In the genomic region with DNA sequence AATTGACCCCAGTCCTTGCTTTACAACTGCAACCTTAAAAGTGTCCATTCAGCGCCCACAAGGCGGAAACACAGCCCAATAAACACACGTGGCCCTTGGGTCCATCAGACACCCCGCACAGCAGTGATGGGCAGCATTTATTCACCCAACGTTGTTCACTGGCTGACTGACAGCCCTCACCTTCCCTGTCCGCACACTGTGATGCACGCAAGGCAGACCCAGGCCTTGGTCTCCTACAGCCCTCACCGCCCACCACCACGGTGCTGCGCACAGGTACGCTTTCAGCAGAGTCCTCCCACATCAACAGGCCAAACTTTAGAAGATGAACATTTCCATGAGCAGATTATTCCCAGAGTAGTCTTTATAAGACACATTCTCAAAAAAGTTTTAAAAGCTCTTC, we compare ENCODE assay signal across 22 cellular contexts. TPM values are rescaled to one million over a fixed set of nuclear protein-coding genes. Genes with fewer than 3 reads are reported as not detected.
DNase-seq lines count a peak whose midpoint lies in the region; ATAC-seq, FAIRE-seq and TF ChIP-seq lines count a peak whose summit lies in the region.
"Had no signal": no experiment of that assay in that cellular context is flagged by ENCODE, and none has a peak within 500 bp of the region (broad histone marks: within the 10 kb centered on the region; RNA-seq: fewer than 3 reads in every experiment).

No MANE protein-coding gene starts in this region.

- peaks cover 3% of the 10 kb centered on the region for H3K9me1 ChIP-seq in K562 (ENCODE audit: control insufficient read depth, insufficient read depth, low read length)

- TF ChIP-seq CTCF in Calu3 (IDR thresholded peaks at IDR 0.05; ENCODE audit: unreplicated experiment) (no peak), K562 (IDR thresholded peaks at IDR 0.05 in 2 of 3, conservative IDR thresholded peaks at IDR 0.05 in 1 of 3; ENCODE audit: insufficient read depth in 2 of 3, low read depth in 1 of 3, low read length in 3 of 3) (no peak)

- CTCF ChIA-PET in activated CD4-positive, alpha-beta memory T cell treated with anti-CD3 and anti-CD28 coated beads, Interleukin-2, amount 10 ng/mL, durations not matched to agents 7 days and 5 days (lab: Charles Lee): interaction anchor here (1.5 kb wide), 1 partner anchor 57 kb away, joined by 4 read pairs; no protein-coding TSS in a partner anchor
- CTCF ChIA-PET in activated CD4-positive, alpha-beta memory T cell treated with anti-CD3 and anti-CD28 coated beads for 36 hours (lab: Charles Lee): no interaction called here
- CTCF ChIA-PET in Calu3 (lab: Charles Lee) (no interaction called here), K562 (lab: Yijun Ruan, JAX; ENCODE audit: low intra/inter-chr PET ratio) (no interaction called here)

- no peak for DNase-seq in activated CD4-positive, alpha-beta memory T cell treated with anti-CD3 and anti-CD28 coated beads, Interleukin-2, amount 10 ng/mL, durations not matched to agents 7 days and 5 days
- DNase-seq in activated CD4-positive, alpha-beta memory T cell treated with anti-CD3 and anti-CD28 coated beads for 36 hours: no peak
- DNase-seq in Calu3 (no peak), T-helper 17 cell (no peak), K562 (ENCODE audit: extremely low read depth in 1 of 4, low spot score in 3 of 4) (no peak), C1 segment of cervical spinal cord (lab: John Stamatoyannopoulos, UW) (no peak)
- DNase-seq in stimulated activated naive CD4-positive, alpha-beta T cell (lab: John Stamatoyannopoulos, UW): no peak
- DNase-seq: CD4-positive, CD25-positive, alpha-beta regulatory T cell; COR-L47; GOT3; KBM-7; NCI-H1105; NCI-H1694; NCI-H2081 treated with DMSO at 0.1 percent for 48 hours; NCI-H446 treated with DMSO at 0.1 percent for 48 hours; NK-92 treated with Interleukin-12 subunit alpha and Interleukin-12 subunit beta, amount 100 ng/mL, for 24 hours; Right ventricle myocardium superior had no signal

- peaks cover 6% of the 10 kb centered on the region; the same call in 2 of the 3 replicates for H3K79me2 ChIP-seq in K562 (ENCODE audit: control insufficient read depth, insufficient read depth, low read length)

- no peak overlapping the region for H3K27ac ChIP-seq in K562 (ENCODE audit: extremely low read depth, low read depth, low read length)

- H3K9me3 ChIP-seq in T-helper 17 cell (ENCODE audit: control insufficient read depth, low read length, poor library complexity, severe bottlenecking) (no peaks in the 10 kb centered on the region), K562 (replicated peaks; ENCODE audit: control insufficient read depth, insufficient read depth, low read depth, low read length) (no peaks in the 10 kb centered on the region)

- H3K9me3 Mint-ChIP-seq in activated CD4-positive, alpha-beta memory T cell treated with anti-CD3 and anti-CD28 coated beads, Interleukin-2, amount 10 ng/mL, durations not matched to agents 7 days and 5 days: no peaks in the 10 kb centered on the region
- H3K9me3 Mint-ChIP-seq in activated CD4-positive, alpha-beta memory T cell treated with anti-CD3 and anti-CD28 coated beads for 36 hours: no peaks in the 10 kb centered on the region
- no peaks in the 10 kb centered on the region for H3K9me3 Mint-ChIP-seq in Calu3 (ENCODE audit: low read depth, unreplicated experiment)
- H3K9me3 Mint-ChIP-seq: CD4-positive, CD25-positive, alpha-beta regulatory T cell had no signal

- POLR2A ChIA-PET in activated CD4-positive, alpha-beta memory T cell treated with anti-CD3 and anti-CD28 coated beads, Interleukin-2, amount 10 ng/mL, durations not matched to agents 7 days and 5 days (lab: Charles Lee): interaction anchor here (1.1 kb wide), 1 partner anchor 39 kb away, joined by 5 read pairs; no protein-coding TSS in a partner anchor
- POLR2A ChIA-PET in activated CD4-positive, alpha-beta memory T cell treated with anti-CD3 and anti-CD28 coated beads for 36 hours (lab: Charles Lee): interaction anchor here (0.6 kb wide), 1 partner anchor 125 kb away, joined by 3 read pairs; no protein-coding TSS in a partner anchor
- POLR2A ChIA-PET in K562 (lab: Yijun Ruan, JAX): interaction anchor here (0.6 kb wide), 1 partner anchor 62 kb away, joined by 3 read pairs; no protein-coding TSS in a partner anchor

- H2AFZ ChIP-seq in K562 (ENCODE audit: low read depth, low read length): no peak overlapping the region

- H3K36me3 Mint-ChIP-seq in activated CD4-positive, alpha-beta memory T cell treated with anti-CD3 and anti-CD28 coated beads, Interleukin-2, amount 10 ng/mL, durations not matched to agents 7 days and 5 days (ENCODE audit: low read depth): peaks cover 97% of the 10 kb centered on the region
- peaks cover 87% of the 10 kb centered on the region for H3K36me3 Mint-ChIP-seq in activated CD4-positive, alpha-beta memory T cell treated with anti-CD3 and anti-CD28 coated beads for 36 hours
- H3K36me3 Mint-ChIP-seq in Calu3 (ENCODE audit: insufficient read depth, unreplicated experiment) (peaks cover 69% of the 10 kb centered on the region), T-helper 17 cell (ENCODE audit: low read depth) (peaks cover 11% of the 10 kb centered on the region)

- H4K20me1 ChIP-seq in K562 (replicated peaks; ENCODE audit: control insufficient read depth, insufficient read depth, low read length): peaks cover 6% of the 10 kb centered on the region; the same call in 1 of the 2 replicates

- no peaks in the 10 kb centered on the region for H3K27me3 Mint-ChIP-seq in activated CD4-positive, alpha-beta memory T cell treated with anti-CD3 and anti-CD28 coated beads, Interleukin-2, amount 10 ng/mL, durations not matched to agents 7 days and 5 days
- no peaks in the 10 kb centered on the region for H3K27me3 Mint-ChIP-seq in activated CD4-positive, alpha-beta memory T cell treated with anti-CD3 and anti-CD28 coated beads for 36 hours
- H3K27me3 Mint-ChIP-seq in Calu3 (ENCODE audit: unreplicated experiment): no peaks in the 10 kb centered on the region
- no peaks in the 10 kb centered on the region for H3K27me3 Mint-ChIP-seq in T-helper 17 cell
- H3K27me3 Mint-ChIP-seq: B cell; CD4-positive, CD25-positive, alpha-beta regulatory T cell had no signal

- H3K27ac Mint-ChIP-seq in activated CD4-positive, alpha-beta memory T cell treated with anti-CD3 and anti-CD28 coated beads, Interleukin-2, amount 10 ng/mL, durations not matched to agents 7 days and 5 days: peak overlapping the region; percentile 78
- no peak overlapping the region for H3K27ac Mint-ChIP-seq in activated CD4-positive, alpha-beta memory T cell treated with anti-CD3 and anti-CD28 coated beads for 36 hours
- H3K27ac Mint-ChIP-seq in Calu3 (ENCODE audit: unreplicated experiment): peak overlapping the region; percentile 30
- H3K27ac Mint-ChIP-seq in T-helper 17 cell: peak overlapping the region; percentile 83
- H3K27ac Mint-ChIP-seq: B cell had no signal

- no peak for ATAC-seq in T-helper 17 cell
- ATAC-seq in K562: no peak
- ATAC-seq in HG02970 (IDR thresholded peaks at IDR 0.05; ENCODE audit: low FRiP score, unreplicated experiment): no peak
- ATAC-seq: HCT116 had no signal

- no peak overlapping the region for H3K4me2 ChIP-seq in K562 (ENCODE audit: insufficient read depth, low read length)

- no peak overlapping the region for H3K9ac ChIP-seq in K562 (ENCODE audit: insufficient read depth in 1 of 2, low read depth in 2 of 2, low read length in 2 of 2)

- H3K4me1 ChIP-seq in K562 (replicated peaks in 1 of 2; ENCODE audit: control insufficient read depth in 2 of 2, insufficient read depth in 2 of 2, low read length in 2 of 2): peaks cover 3 to 9% of the 10 kb centered on the region in 2 experiments; a peak in 2 of 5 replicates

- no peak for TF ChIP-seq POLR2A in K562 (conservative IDR thresholded peaks at IDR 0.05)

- in situ Hi-C loops in K562 (cut with MboI): no loop called here

- H3K4me3 ChIP-seq in K562: no peak overlapping the region

- FAIRE-seq in K562 (lab: Jason Lieb, UNC): no peak
- FAIRE-seq: G401.6, RCC 7860 had no signal

- no TSS peak for BruUV-seq in Calu3 (replicated peaks; lab: Mats Ljungman, UMichigan)
- BruUV-seq in K562 (replicated peaks; lab: Mats Ljungman, UMichigan): no TSS peak

- no peak for TF ChIP-seq RAD21 in K562 (CRISPR knock-in tag; conservative IDR thresholded peaks at IDR 0.05 in 1 of 2, IDR thresholded peaks at IDR 0.05 in 1 of 2)

- H3K4me1 Mint-ChIP-seq in activated CD4-positive, alpha-beta memory T cell treated with anti-CD3 and anti-CD28 coated beads, Interleukin-2, amount 10 ng/mL, durations not matched to agents 7 days and 5 days: peaks cover 79% of the 10 kb centered on the region
- peaks cover 68% of the 10 kb centered on the region for H3K4me1 Mint-ChIP-seq in activated CD4-positive, alpha-beta memory T cell treated with anti-CD3 and anti-CD28 coated beads for 36 hours (ENCODE audit: low read depth)
- H3K4me1 Mint-ChIP-seq in Calu3 (ENCODE audit: low read depth, unreplicated experiment) (peaks cover 35% of the 10 kb centered on the region), T-helper 17 cell (peaks cover 31% of the 10 kb centered on the region)

- WGBS in K562 (ENCODE audit: insufficient coverage, low coverage, missing lambda C conversion rate): 94% methylated on average over 10 of the region's 11 CpGs

- H3K4me3 Mint-ChIP-seq in activated CD4-positive, alpha-beta memory T cell treated with anti-CD3 and anti-CD28 coated beads, Interleukin-2, amount 10 ng/mL, durations not matched to agents 7 days and 5 days: no peak overlapping the region
- no peak overlapping the region for H3K4me3 Mint-ChIP-seq in activated CD4-positive, alpha-beta memory T cell treated with anti-CD3 and anti-CD28 coated beads for 36 hours
- H3K4me3 Mint-ChIP-seq in Calu3 (ENCODE audit: low read depth, unreplicated experiment) (peak overlapping the region; percentile 3), T-helper 17 cell (no peak overlapping the region)
- H3K4me3 Mint-ChIP-seq: B cell; CD4-positive, CD25-positive, alpha-beta regulatory T cell had no signal

- no peaks in the 10 kb centered on the region for H3K27me3 ChIP-seq in K562 (ENCODE audit: control insufficient read depth in 2 of 2, insufficient read depth in 2 of 2, low read length in 2 of 2)

- TF ChIP-seq EP300 in K562 (IDR thresholded peaks at IDR 0.05; ENCODE audit: low read length): no peak

- H3K36me3 ChIP-seq in K562 (ENCODE audit: control insufficient read depth, insufficient read depth, low read length): peaks cover 99% of the 10 kb centered on the region

- intact Hi-C loops in activated CD4-positive, alpha-beta memory T cell treated with anti-CD3 and anti-CD28 coated beads for 36 hours (cut with micrococcal nuclease): loop anchor here (2.0 kb wide), 1 partner anchor 39 kb away; no protein-coding TSS in a partner anchor
- intact Hi-C loops in Calu3 (cut with micrococcal nuclease; ENCODE audit: unreplicated experiment) (no loop called here), K562 (cut with micrococcal nuclease) (no loop called here)

RNA-seq across cellular contexts. Expression of gene PHLDA2, which starts 20.7 kb away (rescaled TPM):
- total RNA-seq in activated CD4-positive, alpha-beta memory T cell treated with anti-CD3 and anti-CD28 coated beads, Interleukin-2, amount 10 ng/mL, durations not matched to agents 7 days and 5 days: 1 to 10 TPM; 3.7 to 5.0 TPM
- 1 to 10 TPM; 7.6 to 8.3 TPM for total RNA-seq in activated CD4-positive, alpha-beta memory T cell treated with anti-CD3 and anti-CD28 coated beads for 36 hours
- total RNA-seq in Calu3 (2022) (111 and 142 TPM in 2 replicates), T-helper 17 cell (1 to 10 TPM in 1 of 2 donors, under 1 TPM in 1; 0.96 to 2.8 TPM), K562 (2014; rRNA removed) (14.8 and 26.2 TPM in 2 replicates), K562 (2014; rRNA removed; fragmentation: Illumina TruSeq; extraction: Trizol) (0.70 and 0.76 TPM in 2 replicates), K562 (2015; rRNA removed; fragmentation: Illumina TruSeq; extraction: Trizol) (5.7 and 6.3 TPM in 2 replicates), K562 (2021) (42.4 and 43.2 TPM in 2 replicates)
- 3.2 and 7.8 TPM in 2 replicates for total RNA-seq in K562 (2011; cell fraction: chromatin; rRNA removed; ENCODE audit: low replicate concordance)
- total RNA-seq in K562 (2011; cell fraction: nucleolus; rRNA removed): 13.6 and 14.7 TPM in 2 replicates
- total RNA-seq in K562 (2011; cell fraction: nucleoplasm; rRNA removed): 5.4 and 5.7 TPM in 2 replicates
- polyA plus RNA-seq in K562 (2011; rRNA removed) (4.7 and 4.9 TPM in 2 replicates), K562 (2014; fragmentation: Illumina TruSeq; extraction: Trizol) (4.0 and 24.8 TPM in 2 replicates), K562 (2014; fragmentation: Nextera tagmentation; extraction: Ambion mirVana) (under 1 TPM; 0.43 to 0.87 TPM), K562 (2014; rRNA removed) (33.6 and 37.8 TPM in 2 replicates)
- 19.3 and 101 TPM in 2 replicates for polyA plus RNA-seq in K562 (2011; cell fraction: cytosol; rRNA removed)
- 10.5 and 21.0 TPM in 2 replicates for polyA plus RNA-seq in K562 (2011; cell fraction: nucleus; rRNA removed)
- 26.8 and 31.0 TPM in 2 replicates for polyA plus RNA-seq in K562 (2012)
- polyA minus RNA-seq in K562 (2011; rRNA and poly(A)+ RNA removed): 0.84 and 1.1 TPM in 2 replicates
- polyA minus RNA-seq in K562 (2011; cell fraction: cytosol; rRNA and poly(A)+ RNA removed): 14.8 and 27.2 TPM in 2 replicates
- 11.8 and 14.1 TPM in 2 replicates for polyA minus RNA-seq in K562 (2011; cell fraction: nucleus; rRNA and poly(A)+ RNA removed)
- total RNA-seq: B cell had no signal

RNA-seq across cellular contexts. Expression of gene NAP1L4, which starts 42.2 kb away (rescaled TPM):
- 100 to 1,000 TPM; 299 to 314 TPM for total RNA-seq in activated CD4-positive, alpha-beta memory T cell treated with anti-CD3 and anti-CD28 coated beads, Interleukin-2, amount 10 ng/mL, durations not matched to agents 7 days and 5 days
- total RNA-seq in activated CD4-positive, alpha-beta memory T cell treated with anti-CD3 and anti-CD28 coated beads for 36 hours: 100 to 1,000 TPM; 261 to 263 TPM
- total RNA-seq in Calu3 (2022) (140 and 150 TPM in 2 replicates), T-helper 17 cell (100 to 1,000 TPM; 229 to 275 TPM), K562 (2014; rRNA removed) (217 and 237 TPM in 2 replicates), K562 (2014; rRNA removed; fragmentation: Illumina TruSeq; extraction: Trizol) (179 and 210 TPM in 2 replicates), K562 (2015; rRNA removed; fragmentation: Illumina TruSeq; extraction: Trizol) (145 and 153 TPM in 2 replicates), K562 (2021) (167 and 180 TPM in 2 replicates)
- 200 and 559 TPM in 2 replicates for total RNA-seq in K562 (2011; cell fraction: chromatin; rRNA removed; ENCODE audit: low replicate concordance)
- total RNA-seq in K562 (2011; cell fraction: nucleolus; rRNA removed): 89.9 and 105 TPM in 2 replicates
- 185 and 193 TPM in 2 replicates for total RNA-seq in K562 (2011; cell fraction: nucleoplasm; rRNA removed)
- polyA plus RNA-seq in K562 (2011; rRNA removed) (145 and 176 TPM in 2 replicates), K562 (2014; fragmentation: Illumina TruSeq; extraction: Trizol) (154 and 184 TPM in 2 replicates), K562 (2014; fragmentation: Nextera tagmentation; extraction: Ambion mirVana) (10 to 100 TPM; 34.1 to 50.7 TPM), K562 (2014; rRNA removed) (221 and 244 TPM in 2 replicates)
- polyA plus RNA-seq in K562 (2011; cell fraction: cytosol; rRNA removed): 72.7 and 90.0 TPM in 2 replicates
- polyA plus RNA-seq in K562 (2011; cell fraction: nucleus; rRNA removed): 166 and 223 TPM in 2 replicates
- polyA plus RNA-seq in K562 (2012): 103 and 135 TPM in 2 replicates
- 207 and 232 TPM in 2 replicates for polyA minus RNA-seq in K562 (2011; rRNA and poly(A)+ RNA removed)
- 66.1 and 67.2 TPM in 2 replicates for polyA minus RNA-seq in K562 (2011; cell fraction: cytosol; rRNA and poly(A)+ RNA removed)
- polyA minus RNA-seq in K562 (2011; cell fraction: nucleus; rRNA and poly(A)+ RNA removed): 76.3 and 166 TPM in 2 replicates
